In genomic region chr13:36057041-36057440, GRCh38 we compare ENCODE assay signal across 26 cellular contexts.
DNase-seq lines count a peak whose midpoint lies in the region; ATAC-seq and TF ChIP-seq lines count a peak whose summit lies in the region.
"Had no signal": no experiment of that assay in that cellular context is flagged by ENCODE, and none has a peak within 500 bp of the region (broad histone marks: within the 10 kb centered on the region; RNA-seq: fewer than 3 reads in every experiment).

No MANE protein-coding gene starts in this region.

- no peaks in the 10 kb centered on the region for H3K36me3 Mint-ChIP-seq in endodermal cell (ENCODE audit: low read depth)
- H3K36me3 Mint-ChIP-seq: activated naive CD4-positive, alpha-beta T cell treated with anti-CD3 and anti-CD28 coated beads, Interleukin-2, amount 50 U/mL, for 72 hours; CD14-positive monocyte; natural killer cell had no signal

- H3K27me3 Mint-ChIP-seq in endodermal cell (ENCODE audit: insufficient read depth) = no peaks in the 10 kb centered on the region

- no peak overlapping the region for H3K4me2 ChIP-seq in fibroblast of lung (ENCODE audit: extremely low read depth, insufficient read depth, low read length)
- H3K4me2 ChIP-seq: KMS-11 had no signal

- no peaks in the 10 kb centered on the region for H4K20me1 ChIP-seq in fibroblast of lung (ENCODE audit: control insufficient read depth, extremely low read depth, insufficient read depth, low read length)

- TF ChIP-seq EP300 in upper lobe of left lung (IDR thresholded peaks at IDR 0.05) = no peak

- no peak for TF ChIP-seq POLR2A in upper lobe of left lung (IDR thresholded peaks at IDR 0.05)

- H3K9ac ChIP-seq in fibroblast of lung (ENCODE audit: insufficient read depth, low read length) = no peak overlapping the region
- H3K9ac ChIP-seq in endodermal cell (ENCODE audit: extremely low read depth, low read length, poor library complexity, severe bottlenecking) = no peak overlapping the region
- H3K9ac ChIP-seq: KMS-11 had no signal

- H3K36me3 ChIP-seq in cardiac muscle cell = no peaks in the 10 kb centered on the region
- no peaks in the 10 kb centered on the region for H3K36me3 ChIP-seq in right atrium auricular region
- H3K36me3 ChIP-seq in fibroblast of lung (ENCODE audit: control insufficient read depth, insufficient read depth, low read length) = no peaks in the 10 kb centered on the region
- no peaks in the 10 kb centered on the region for H3K36me3 ChIP-seq in endodermal cell (ENCODE audit: control insufficient read depth, insufficient read depth, low read length)
- no peaks in the 10 kb centered on the region for H3K36me3 ChIP-seq in upper lobe of left lung
- H3K36me3 ChIP-seq: prostate gland, stomach, upper lobe of right lung had no signal

- H3K4me3 ChIP-seq in cardiac muscle cell (no peak overlapping the region), right atrium auricular region (no peak overlapping the region), fibroblast of lung (replicated peaks in 1 of 4; ENCODE audit: control extremely low read depth in 1 of 4, insufficient read depth in 1 of 4, low read depth in 3 of 4, low read length in 4 of 4) (no peak overlapping the region), endodermal cell (ENCODE audit: low read length) (no peak overlapping the region), upper lobe of left lung (no peak overlapping the region)
- H3K4me3 ChIP-seq: coronary artery, prostate gland, stomach, upper lobe of right lung had no signal

- H3K27ac ChIP-seq in cardiac muscle cell (no peak overlapping the region), right atrium auricular region (no peak overlapping the region), fibroblast of lung (ENCODE audit: insufficient read depth, low read length) (no peak overlapping the region), endodermal cell (ENCODE audit: low read depth, low read length) (no peak overlapping the region), upper lobe of left lung (no peak overlapping the region)
- H3K27ac ChIP-seq: coronary artery, KMS-11, prostate gland, stomach, upper lobe of right lung had no signal

- no peaks in the 10 kb centered on the region for H3K79me2 ChIP-seq in fibroblast of lung (ENCODE audit: control insufficient read depth, insufficient read depth, low read length)

- peaks cover 4% of the 10 kb centered on the region for H3K4me1 Mint-ChIP-seq in endodermal cell
- H3K4me1 Mint-ChIP-seq: CD14-positive monocyte, natural killer cell had no signal

- no peak overlapping the region for H2AFZ ChIP-seq in fibroblast of lung (ENCODE audit: low read length)

- peak; percentile 26 to 42 for DNase-seq in cardiac muscle cell (ENCODE audit: low read depth in 1 of 2, low spot score in 1 of 2)
- no peak for DNase-seq in right atrium auricular region (ENCODE audit: low spot score)
- DNase-seq in OCI-M1 (lab: John Stamatoyannopoulos, UW) = peak; percentile 29
- DNase-seq in fibroblast of lung (ENCODE audit: low read depth in 2 of 2) = peak; percentile 3 to 5
- no peak for DNase-seq in endodermal cell
- no peak for DNase-seq in upper lobe of left lung
- DNase-seq in activated CD4-positive, CD25-positive, alpha-beta regulatory T cell treated with anti-CD3 and anti-CD28 coated beads, Interleukin-2, amount 50 U/mL, for 72 hours = no peak
- DNase-seq: GF-D8; HCEC 1CT; hippocampal formation; mesendoderm; natural killer cell; NCI-H1417; NCI-H69; SIG-M5; small intestine; stimulated activated CD4-positive, alpha-beta T cell treated with anti-CD3 and anti-CD28 coated beads, Interleukin-4, amount 100 ng/mL, for 1 hour; stomach; upper lobe of right lung had no signal

- no peak overlapping the region for H3K27ac Mint-ChIP-seq in endodermal cell
- H3K27ac Mint-ChIP-seq: activated naive CD4-positive, alpha-beta T cell treated with anti-CD3 and anti-CD28 coated beads, Interleukin-2, amount 50 U/mL, for 72 hours; activated T-helper 1 cell treated with anti-CD3 and anti-CD28 coated beads, Interleukin-12 subunit alpha, Interleukin-12 subunit beta, Interleukin-2, Interleukin-4 antibody, amounts not matched to agents 30 ng/mL and 10 ng/mL and 1 ng/mL, durations not matched to agents 14 hours and 24 hours and 36 hours; CD14-positive monocyte; natural killer cell had no signal

- H3K27me3 ChIP-seq in cardiac muscle cell (no peaks in the 10 kb centered on the region), right atrium auricular region (no peaks in the 10 kb centered on the region), fibroblast of lung (ENCODE audit: control insufficient read depth, insufficient read depth, low read length) (no peaks in the 10 kb centered on the region), endodermal cell (ENCODE audit: control insufficient read depth, insufficient read depth, low read length, poor library complexity, severe bottlenecking) (no peaks in the 10 kb centered on the region), upper lobe of left lung (no peaks in the 10 kb centered on the region)
- H3K27me3 ChIP-seq: stomach, upper lobe of right lung had no signal

- H3K9me3 ChIP-seq in cardiac muscle cell (ENCODE audit: low read depth) (no peaks in the 10 kb centered on the region), right atrium auricular region (no peaks in the 10 kb centered on the region), fibroblast of lung (ENCODE audit: control insufficient read depth, insufficient read depth, low read depth, low read length) (no peaks in the 10 kb centered on the region), endodermal cell (ENCODE audit: control insufficient read depth, low read length) (no peaks in the 10 kb centered on the region), upper lobe of left lung (no peaks in the 10 kb centered on the region)
- H3K9me3 ChIP-seq: prostate gland, stomach, upper lobe of right lung had no signal

- ATAC-seq in upper lobe of left lung (ENCODE audit: low FRiP score in 2 of 2) (no peak), GM21737 (IDR thresholded peaks at IDR 0.05; ENCODE audit: unreplicated experiment) (no peak)
- ATAC-seq: activated naive CD4-positive, alpha-beta T cell treated with anti-CD3 and anti-CD28 coated beads, Interleukin-2, amount 50 U/mL, for 72 hours; natural killer cell; upper lobe of right lung had no signal

- no peaks in the 10 kb centered on the region for H3K4me1 ChIP-seq in cardiac muscle cell (ENCODE audit: low read depth)
- H3K4me1 ChIP-seq in right atrium auricular region = no peaks in the 10 kb centered on the region
- H3K4me1 ChIP-seq in fibroblast of lung (ENCODE audit: control insufficient read depth, extremely low read depth, insufficient read depth, low read length) = no peaks in the 10 kb centered on the region
- H3K4me1 ChIP-seq in endodermal cell (ENCODE audit: control insufficient read depth, insufficient read depth, low read length) = peaks cover 6% of the 10 kb centered on the region
- H3K4me1 ChIP-seq in upper lobe of left lung = no peaks in the 10 kb centered on the region
- H3K4me1 ChIP-seq: prostate gland, upper lobe of right lung had no signal

- 81 to 100% methylated on average over 2 to 3 of the region's 3 CpGs for WGBS in endodermal cell (ENCODE audit: insufficient coverage in 1 of 2, insufficient read length in 1 of 2), 2 experiments
- 53 to 60% methylated on average over 3 of the region's 3 CpGs for WGBS in upper lobe of left lung, 2 donors

- TF ChIP-seq CTCF in cardiac muscle cell (IDR thresholded peaks at IDR 0.05; ENCODE audit: low read depth, low read length) = no peak
- TF ChIP-seq CTCF in right atrium auricular region (IDR thresholded peaks at IDR 0.05) = no peak
- TF ChIP-seq CTCF in fibroblast of lung (conservative IDR thresholded peaks at IDR 0.05 in 1 of 2, IDR thresholded peaks at IDR 0.05 in 1 of 2; ENCODE audit: low read depth in 1 of 2, low read length in 2 of 2) = no peak
- TF ChIP-seq CTCF in endodermal cell (conservative IDR thresholded peaks at IDR 0.05) = no peak
- no peak for TF ChIP-seq CTCF in upper lobe of left lung (IDR thresholded peaks at IDR 0.05)

- H3K9me3 Mint-ChIP-seq in endodermal cell = peaks cover 3% of the 10 kb centered on the region
- H3K9me3 Mint-ChIP-seq: activated T-helper 1 cell treated with anti-CD3 and anti-CD28 coated beads, Interleukin-12 subunit alpha, Interleukin-12 subunit beta, Interleukin-2, Interleukin-4 antibody, amounts not matched to agents 30 ng/mL and 10 ng/mL and 1 ng/mL, durations not matched to agents 14 hours and 24 hours and 36 hours had no signal

- H3K4me3 Mint-ChIP-seq in endodermal cell = no peak overlapping the region
- H3K4me3 Mint-ChIP-seq: activated T-helper 1 cell treated with anti-CD3 and anti-CD28 coated beads, Interleukin-12 subunit alpha, Interleukin-12 subunit beta, Interleukin-2, Interleukin-4 antibody, amounts not matched to agents 30 ng/mL and 10 ng/mL and 1 ng/mL, durations not matched to agents 14 hours and 24 hours and 36 hours; CD14-positive monocyte; natural killer cell had no signal

Comparison
In these comparisons a context has a peak if more than half of its experiments do, and no peak if none do; other contexts are left out.
1. DNase-seq: peak in cardiac muscle cell (2 of 2), OCI-M1 (single experiment) and fibroblast of lung (2 of 2); none in right atrium auricular region (single experiment), endodermal cell (single experiment), upper lobe of left lung (0 of 2) and activated CD4-positive, CD25-positive, alpha-beta regulatory T cell treated with anti-CD3 and anti-CD28 coated beads, Interleukin-2, amount 50 U/mL, for 72 hours (single experiment).